Comparison of ENCODE assay signal across 23 cellular contexts in genomic region chr5:29099585-29099984, GRCh38.
DNase-seq lines count a peak whose midpoint lies in the region; ATAC-seq, FAIRE-seq and TF ChIP-seq lines count a peak whose summit lies in the region.
"Had no signal": no experiment of that assay in that cellular context is flagged by ENCODE, and none has a peak within 500 bp of the region (broad histone marks: within the 10 kb centered on the region; RNA-seq: fewer than 3 reads in every experiment).

No MANE protein-coding gene starts in this region.

- H2AFZ ChIP-seq in OCI-LY3 (ENCODE audit: low read depth, low read length): no peak overlapping the region

- H3K79me2 ChIP-seq in OCI-LY3 (ENCODE audit: low read length): no peaks in the 10 kb centered on the region

- TF ChIP-seq POLR2A in GM12891 (IDR thresholded peaks at IDR 0.05; ENCODE audit: low read depth, low read length): no peak

- TF ChIP-seq CTCF in OCI-LY3 (IDR thresholded peaks at IDR 0.05; ENCODE audit: low read depth, low read length): no peak

- no peak for FAIRE-seq in GM12891 (lab: Jason Lieb, UNC)
- FAIRE-seq: A549, G401.6, GM18507, H54 had no signal

- DNase-seq in GM12891 (ENCODE audit: insufficient read length, low spot score): no peak
- no peak for DNase-seq in mucosa of gallbladder (ENCODE audit: low spot score)
- no peak for DNase-seq in inferior parietal cortex (ENCODE audit: extremely low spot score)
- no peak for DNase-seq in stimulated activated CD4-positive, alpha-beta T cell treated with anti-CD3 and anti-CD28 coated beads, Interleukin-1b, Interleukin-23, amount 100 ng/mL, for 48 hours
- DNase-seq: 8988T; ACHN; AML-193; BE2C; Calu3; CD4-positive, CD25-positive, alpha-beta regulatory T cell; CD8-positive, alpha-beta T cell; COR-L47; DND-41; GOT3; HCEC 1CT had no signal

- H3K27me3 ChIP-seq in BLaER1 (no peaks in the 10 kb centered on the region), OCI-LY3 (ENCODE audit: low read depth, low read length) (no peaks in the 10 kb centered on the region)
- H3K27me3 ChIP-seq: BE2C had no signal

- no peak overlapping the region for H3K9ac ChIP-seq in BLaER1
- H3K9ac ChIP-seq in OCI-LY3 (ENCODE audit: low read length): no peak overlapping the region

- H3K4me2 ChIP-seq in BLaER1 (peak overlapping the region; percentile 44), OCI-LY3 (ENCODE audit: low read length) (peak overlapping the region; percentile 64)
- H3K4me2 ChIP-seq: A549 had no signal

- H3K9me3 ChIP-seq in BLaER1 (no peaks in the 10 kb centered on the region), OCI-LY3 (ENCODE audit: insufficient read depth, low read length) (peaks cover 8% of the 10 kb centered on the region; the same call in 1 of the 2 replicates)
- H3K9me3 ChIP-seq: A549, BE2C had no signal

- no peaks in the 10 kb centered on the region for H3K36me3 ChIP-seq in BLaER1
- no peaks in the 10 kb centered on the region for H3K36me3 ChIP-seq in OCI-LY3 (replicated peaks; ENCODE audit: low read depth, low read length)
- H3K36me3 ChIP-seq: BE2C had no signal

- peak; percentile 48 for ATAC-seq in HG02885 (IDR thresholded peaks at IDR 0.05; ENCODE audit: poor library complexity, unreplicated experiment)
- ATAC-seq: A549; CD8-positive, alpha-beta T cell had no signal

- H3K4me3 ChIP-seq in BLaER1: no peak overlapping the region
- H3K4me3 ChIP-seq in OCI-LY3 (ENCODE audit: low read length): peak overlapping the region; percentile 37
- H3K4me3 ChIP-seq: A549 had no signal

- no peak overlapping the region for H3K27ac ChIP-seq in BLaER1
- peak overlapping the region; percentile 91 for H3K27ac ChIP-seq in OCI-LY3 (ENCODE audit: low read length)
- H3K27ac ChIP-seq: A549, C4-2B had no signal

- H3K4me1 ChIP-seq in BLaER1: peaks cover 13% of the 10 kb centered on the region
- peaks cover 18% of the 10 kb centered on the region for H3K4me1 ChIP-seq in OCI-LY3 (ENCODE audit: low read length)
- H3K4me1 ChIP-seq: A549, BE2C had no signal

- no peaks in the 10 kb centered on the region for H4K20me1 ChIP-seq in BLaER1
- H4K20me1 ChIP-seq in OCI-LY3 (ENCODE audit: insufficient read depth, low read length): no peaks in the 10 kb centered on the region

TF ChIP-seq in GM12891, 5 proteins besides CTCF, POLR2A, EP300 and RAD21:
- TF ChIP-seq PAX5 (IDR thresholded peaks at IDR 0.05; ENCODE audit: insufficient read depth, low read length, severe bottlenecking) (no peak), SPI1 (IDR thresholded peaks at IDR 0.05; ENCODE audit: low read depth, low read length) (peak; percentile 51)
